11 cellular contexts compared by ENCODE assay signal in the genomic region with DNA sequence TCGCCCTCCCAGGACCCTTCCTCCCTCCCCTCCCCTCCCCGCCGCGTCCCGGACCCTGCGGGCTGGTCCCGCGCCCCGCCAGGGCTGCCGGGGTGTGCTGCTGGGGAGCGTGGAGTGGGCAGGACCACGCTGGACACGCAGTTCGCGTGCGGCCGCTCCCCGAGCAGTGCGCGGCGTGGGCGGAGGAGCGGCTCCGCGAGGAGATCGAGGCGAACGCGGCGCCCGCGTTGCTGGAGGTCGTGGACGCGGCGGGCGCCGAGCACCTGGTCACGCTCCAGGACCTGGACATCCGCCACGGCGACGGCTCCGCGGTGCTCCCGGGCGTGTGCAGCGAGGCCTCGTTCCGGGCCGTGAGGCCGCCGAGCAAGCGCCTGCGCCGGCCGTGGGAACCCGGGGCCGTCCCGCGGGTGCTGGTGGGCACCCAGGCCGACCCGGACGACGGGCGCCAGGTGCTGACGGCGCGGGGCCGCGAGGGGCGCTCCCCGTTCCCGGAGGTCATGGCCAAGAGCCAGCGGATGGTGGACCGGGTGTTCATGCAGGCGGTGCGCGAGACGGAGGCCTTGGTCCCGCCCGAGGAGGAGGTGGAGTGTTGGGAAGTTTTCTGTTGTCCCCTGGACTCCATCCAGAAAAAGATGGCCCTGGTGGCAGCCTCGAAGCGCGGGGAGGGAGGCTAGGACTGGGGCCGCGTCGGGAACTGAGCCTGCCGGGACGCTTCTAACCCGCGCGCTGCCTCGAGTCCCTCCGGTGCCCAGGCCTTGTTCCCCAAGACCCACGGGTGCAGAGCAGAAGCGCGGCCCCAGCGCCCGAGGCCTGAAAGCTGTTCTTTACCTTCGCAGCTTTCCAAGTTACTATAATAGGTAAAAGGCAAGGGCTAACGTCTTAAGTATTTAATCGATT. TPM values are rescaled to one million over a fixed set of nuclear protein-coding genes. Genes with fewer than 3 reads are reported as not detected.
DNase-seq lines count a peak whose midpoint lies in the region; ATAC-seq and TF ChIP-seq lines count a peak whose summit lies in the region.
"Had no signal": no experiment of that assay in that cellular context is flagged by ENCODE, and none has a peak within 500 bp of the region (broad histone marks: within the 10 kb centered on the region; RNA-seq: fewer than 3 reads in every experiment).

No MANE protein-coding gene starts in this region.

- H3K27ac ChIP-seq in upper lobe of right lung, result no peak overlapping the region

- ATAC-seq in activated T-cell treated with anti-CD3 and anti-CD28 coated beads, Interleukin-2, amount 50 U/mL, for 72 hours (replicated peaks in 1 of 2), result no peak
- ATAC-seq in naive thymus-derived CD8-positive, alpha-beta T cell, result peak; percentile 32 to 50
- ATAC-seq in upper lobe of right lung, result peak; percentile 62
- ATAC-seq: stimulated activated effector memory CD8-positive, alpha-beta T cell treated with anti-CD3 and anti-CD28 coated beads, Interleukin-12 subunit alpha, Interleukin-12 subunit beta, amount 100 ng/mL, for 72 hours had no signal

- H3K27me3 ChIP-seq in upper lobe of right lung, result peaks cover 53% of the 10 kb centered on the region

- peak overlapping the region; percentile 49 to 54 for H3K4me3 Mint-ChIP-seq in activated T-cell treated with anti-CD3 and anti-CD28 coated beads, Interleukin-2, amount 50 U/mL, for 72 hours
- H3K4me3 Mint-ChIP-seq in naive thymus-derived CD8-positive, alpha-beta T cell, result peak overlapping the region in 8 of 10 donors; percentile 44 to 77 (median 66)
- no peak overlapping the region for H3K4me3 Mint-ChIP-seq in type B pancreatic cell
- H3K4me3 Mint-ChIP-seq: stimulated activated effector memory CD8-positive, alpha-beta T cell treated with anti-CD3 and anti-CD28 coated beads, Interleukin-12 subunit alpha, Interleukin-12 subunit beta, amount 100 ng/mL, for 72 hours had no signal

- H3K9me3 Mint-ChIP-seq in activated T-cell treated with anti-CD3 and anti-CD28 coated beads, Interleukin-2, amount 50 U/mL, for 72 hours, result no peaks in the 10 kb centered on the region
- peaks cover 0 to 9% (median 2%) of the 10 kb centered on the region in 9 donors for H3K9me3 Mint-ChIP-seq in naive thymus-derived CD8-positive, alpha-beta T cell
- H3K9me3 Mint-ChIP-seq in type B pancreatic cell, result peaks cover 6% of the 10 kb centered on the region
- H3K9me3 Mint-ChIP-seq: stimulated activated effector memory CD8-positive, alpha-beta T cell treated with anti-CD3 and anti-CD28 coated beads, Interleukin-12 subunit alpha, Interleukin-12 subunit beta, amount 100 ng/mL, for 72 hours had no signal

- no peak overlapping the region for H3K27ac Mint-ChIP-seq in activated T-cell treated with anti-CD3 and anti-CD28 coated beads, Interleukin-2, amount 50 U/mL, for 72 hours
- H3K27ac Mint-ChIP-seq in naive thymus-derived CD8-positive, alpha-beta T cell, result no peak overlapping the region
- no peak overlapping the region for H3K27ac Mint-ChIP-seq in type B pancreatic cell
- H3K27ac Mint-ChIP-seq: activated T-helper 2 cell treated with anti-CD3 and anti-CD28 coated beads, Interferon-gamma antibody, Interleukin-2, Interleukin-4, amounts not matched to agents 10 μg/mL and 5 μg/mL and 100 μg/mL, durations not matched to agents 14 hours and 24 hours and 36 hours; stimulated activated effector memory CD8-positive, alpha-beta T cell treated with anti-CD3 and anti-CD28 coated beads, Interleukin-12 subunit alpha, Interleukin-12 subunit beta, amount 100 ng/mL, for 72 hours had no signal

- peaks cover 10% of the 10 kb centered on the region for H3K4me1 ChIP-seq in upper lobe of right lung

- TF ChIP-seq CTCF in fibroblast of the aortic adventitia (IDR thresholded peaks at IDR 0.05; ENCODE audit: insufficient read depth, low read length) (no peak), upper lobe of right lung (IDR thresholded peaks at IDR 0.05) (no peak), type B pancreatic cell (conservative IDR thresholded peaks at IDR 0.05) (no peak)

- intact Hi-C loops in upper lobe of right lung (cut with DNase I), result loop anchor here (10.0 kb wide), 1 partner anchor 195 kb away; the partner anchor contains the start of gene LBHD2

- no peaks in the 10 kb centered on the region for H3K9me3 ChIP-seq in upper lobe of right lung

- no peak for DNase-seq in activated T-cell treated with anti-CD3 and anti-CD28 coated beads, Interleukin-2, amount 50 U/mL, for 72 hours
- DNase-seq in activated T-cell treated with anti-CD3 and anti-CD28 coated beads for 4 hours (no peak), fibroblast of the aortic adventitia (ENCODE audit: low read depth) (no peak), upper lobe of right lung (no peak), DMS153 (lab: John Stamatoyannopoulos, UW) (no peak), type B pancreatic cell (ENCODE audit: extremely low spot score, unreplicated experiment) (no peak), SW480 (ENCODE audit: low spot score) (no peak)
- DNase-seq in naive thymus-derived CD8-positive, alpha-beta T cell, result peak in 1 of 10 donors; percentile 4
- DNase-seq: GOT3 had no signal

- peaks cover 84% of the 10 kb centered on the region for H3K27me3 Mint-ChIP-seq in activated T-cell treated with anti-CD3 and anti-CD28 coated beads, Interleukin-2, amount 50 U/mL, for 72 hours (ENCODE audit: low read depth)
- peaks cover 38 to 78% (median 63%) of the 10 kb centered on the region in 5 donors for H3K27me3 Mint-ChIP-seq in naive thymus-derived CD8-positive, alpha-beta T cell
- H3K27me3 Mint-ChIP-seq in type B pancreatic cell, result peaks cover 70% of the 10 kb centered on the region

- POLR2A ChIA-PET in naive thymus-derived CD8-positive, alpha-beta T cell (lab: Charles Lee), result no interaction called here

- H3K36me3 Mint-ChIP-seq in activated T-cell treated with anti-CD3 and anti-CD28 coated beads, Interleukin-2, amount 50 U/mL, for 72 hours (ENCODE audit: insufficient read depth in 2 of 2), result peaks cover 2% of the 10 kb centered on the region in 2 donors
- peaks cover 0 to 5% (median 0%) of the 10 kb centered on the region in 3 donors for H3K36me3 Mint-ChIP-seq in naive thymus-derived CD8-positive, alpha-beta T cell
- peaks cover 5% of the 10 kb centered on the region for H3K36me3 Mint-ChIP-seq in type B pancreatic cell
- H3K36me3 Mint-ChIP-seq: stimulated activated effector memory CD8-positive, alpha-beta T cell treated with anti-CD3 and anti-CD28 coated beads, Interleukin-12 subunit alpha, Interleukin-12 subunit beta, amount 100 ng/mL, for 72 hours had no signal

- no peaks in the 10 kb centered on the region for H3K36me3 ChIP-seq in upper lobe of right lung

- H3K4me3 ChIP-seq in fibroblast of the aortic adventitia (ENCODE audit: low read depth, low read length), result peak overlapping the region; percentile 31
- H3K4me3 ChIP-seq in upper lobe of right lung, result peak overlapping the region; percentile 35

- no peaks in the 10 kb centered on the region for H3K4me1 Mint-ChIP-seq in activated T-cell treated with anti-CD3 and anti-CD28 coated beads, Interleukin-2, amount 50 U/mL, for 72 hours (ENCODE audit: low read depth)
- H3K4me1 Mint-ChIP-seq in naive thymus-derived CD8-positive, alpha-beta T cell, result peaks cover 0 to 18% (median 4%) of the 10 kb centered on the region in 4 donors
- no peaks in the 10 kb centered on the region for H3K4me1 Mint-ChIP-seq in type B pancreatic cell (ENCODE audit: unreplicated experiment)
- H3K4me1 Mint-ChIP-seq: stimulated activated effector memory CD8-positive, alpha-beta T cell treated with anti-CD3 and anti-CD28 coated beads, Interleukin-12 subunit alpha, Interleukin-12 subunit beta, amount 100 ng/mL, for 72 hours had no signal

RNA-seq across cellular contexts. Expression of gene EIF5, which starts 54.7 kb away (rescaled TPM):
- total RNA-seq in activated T-cell treated with anti-CD3 and anti-CD28 coated beads, Interleukin-2, amount 50 U/mL, for 72 hours, result 100 to 1,000 TPM; 295 to 377 TPM
- total RNA-seq in fibroblast of the aortic adventitia (ENCODE audit: low replicate concordance), result 322 and 328 TPM in 2 replicates
- 100 to 1,000 TPM; 368 to 375 TPM for total RNA-seq in naive thymus-derived CD8-positive, alpha-beta T cell
- polyA plus RNA-seq in naive thymus-derived CD8-positive, alpha-beta T cell, result 100 to 1,000 TPM; 283 to 332 (median 317) TPM
- total RNA-seq in upper lobe of right lung, result 245 TPM
- total RNA-seq in type B pancreatic cell (ENCODE audit: low replicate concordance), result 327 and 340 TPM in 2 replicates

Comparison
In these comparisons a context has a peak if more than half of its experiments do, and no peak if none do; other contexts are left out.
1. ATAC-seq: peak in naive thymus-derived CD8-positive, alpha-beta T cell (2 of 2) and upper lobe of right lung (single experiment); none in activated T-cell treated with anti-CD3 and anti-CD28 coated beads, Interleukin-2, amount 50 U/mL, for 72 hours (0 of 2).